ENCODE assay signal across 8 cellular contexts in the genomic region with DNA sequence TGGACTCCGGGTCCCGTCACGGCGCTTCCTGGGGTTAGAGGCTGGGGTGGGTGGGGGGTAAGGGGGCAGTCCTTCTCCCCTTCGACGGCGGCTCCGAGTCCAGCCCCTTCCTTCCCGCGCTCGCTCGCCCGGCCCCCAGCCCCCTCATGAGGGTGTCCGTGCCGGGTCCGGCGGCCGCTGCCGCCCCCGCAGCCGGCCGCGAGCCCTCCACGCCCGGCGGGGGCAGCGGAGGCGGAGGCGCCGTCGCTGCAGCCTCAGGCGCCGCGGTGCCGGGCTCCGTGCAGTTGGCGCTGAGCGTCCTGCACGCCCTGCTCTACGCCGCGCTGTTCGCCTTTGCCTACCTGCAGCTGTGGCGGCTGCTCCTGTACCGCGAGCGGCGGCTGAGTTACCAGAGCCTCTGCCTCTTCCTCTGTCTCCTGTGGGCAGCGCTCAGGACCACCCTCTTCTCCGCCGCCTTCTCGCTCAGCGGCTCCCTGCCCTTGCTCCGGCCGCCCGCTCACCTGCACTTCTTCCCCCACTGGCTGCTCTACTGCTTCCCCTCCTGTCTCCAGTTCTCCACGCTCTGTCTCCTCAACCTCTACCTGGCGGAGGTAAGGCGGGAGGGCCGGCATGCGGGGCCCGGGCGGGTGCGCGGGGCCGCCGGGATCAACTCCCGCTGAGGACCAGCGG. TPM values are rescaled to one million over a fixed set of nuclear protein-coding genes. Genes with fewer than 3 reads are reported as not detected.
A peak's percentile ranks its signal among the peaks of the same experiment; 100 is the strongest.
DNase-seq lines count a peak whose midpoint lies in the region; ATAC-seq, FAIRE-seq and TF ChIP-seq lines count a peak whose summit lies in the region.

No MANE protein-coding gene starts in this region.

- DNase-seq in NCI-H2227 treated with DMSO at 0.1 percent for 48 hours (lab: John Stamatoyannopoulos, UW), result peak; percentile 56
- peak; percentile 38 for DNase-seq in activated CD8-positive, alpha-beta memory T cell treated with anti-CD3 and anti-CD28 coated beads, Interleukin-2, amount 50 U/mL, for 4 hours
- DNase-seq in esophagus muscularis mucosa (ENCODE audit: extremely low spot score), result no peak
- peak; percentile 64 for DNase-seq in nephron progenitor cell
- peak; percentile 28 to 39 for DNase-seq in thyroid gland
- no peak for DNase-seq in RCC 7860 (ENCODE audit: low spot score)

- intact Hi-C loops in esophagus muscularis mucosa (cut with DNase I) (loop anchor here (5.0 kb wide), 2 partner anchors 139 to 599 kb away; partner anchors contain the start of gene DDHD1), thyroid gland (cut with DNase I) (loop anchor here (5.0 kb wide), 1 partner anchor 149 kb away; no protein-coding TSS in a partner anchor)

- TF ChIP-seq EP300 in esophagus muscularis mucosa (IDR thresholded peaks at IDR 0.05), result no peak

- H3K4me3 Mint-ChIP-seq in nephron progenitor cell, result peak overlapping the region; percentile 95

- H3K9me3 Mint-ChIP-seq in nephron progenitor cell, result peaks cover 5% of the 10 kb centered on the region

- ATAC-seq in GM18867 (IDR thresholded peaks at IDR 0.05; ENCODE audit: unreplicated experiment), result peak; percentile 23
- peak; percentile 18 for ATAC-seq in HG02943 (IDR thresholded peaks at IDR 0.05; ENCODE audit: low read depth, unreplicated experiment)

- under 1% methylated on average over 21 of the region's 69 CpGs for WGBS in esophagus muscularis mucosa
- 0 to 1% methylated on average over 26 to 29 of the region's 69 CpGs for WGBS in thyroid gland, 2 donors

- H3K27ac ChIP-seq in esophagus muscularis mucosa (replicated peaks in 1 of 4) (peak overlapping the region; percentile 86 to 95 (median 90)), thyroid gland (peak overlapping the region; percentile 48 to 85 (median 83))

- H3K27ac Mint-ChIP-seq in nephron progenitor cell, result peak overlapping the region; percentile 71

- H3K27me3 ChIP-seq in esophagus muscularis mucosa (no peaks in the 10 kb centered on the region), thyroid gland (no peaks in the 10 kb centered on the region)

- no peaks in the 10 kb centered on the region for H3K9me3 ChIP-seq in esophagus muscularis mucosa
- no peaks in the 10 kb centered on the region for H3K9me3 ChIP-seq in thyroid gland

- peaks cover 12% of the 10 kb centered on the region for H3K36me3 Mint-ChIP-seq in nephron progenitor cell (ENCODE audit: low read depth)

- TF ChIP-seq CTCF in esophagus muscularis mucosa (IDR thresholded peaks at IDR 0.05) (no peak), nephron progenitor cell (IDR thresholded peaks at IDR 0.05) (no peak), thyroid gland (IDR thresholded peaks at IDR 0.05) (no peak)

- no peak for FAIRE-seq in RCC 7860 (lab: Jason Lieb, UNC)

- no peaks in the 10 kb centered on the region for H3K27me3 Mint-ChIP-seq in nephron progenitor cell (ENCODE audit: low read depth, poor library complexity)

- H3K4me1 Mint-ChIP-seq in nephron progenitor cell, result peaks cover 35% of the 10 kb centered on the region

- H3K36me3 ChIP-seq in esophagus muscularis mucosa (no peaks in the 10 kb centered on the region), thyroid gland (no peaks in the 10 kb centered on the region)

- H3K4me1 ChIP-seq in esophagus muscularis mucosa (peaks cover 17 to 28% (median 28%) of the 10 kb centered on the region in 4 donors), thyroid gland (peaks cover 8 to 10% of the 10 kb centered on the region in 2 donors)

- no peak for TF ChIP-seq POLR2A in esophagus muscularis mucosa (IDR thresholded peaks at IDR 0.05; ENCODE audit: low read depth)
- TF ChIP-seq POLR2A in thyroid gland (IDR thresholded peaks at IDR 0.05), result peak in 1 of 2 donors; percentile 25

- H3K4me3 ChIP-seq in esophagus muscularis mucosa (peak overlapping the region; percentile 74 to 91 (median 82)), thyroid gland (replicated peaks in 1 of 3) (peak overlapping the region; percentile 22 to 62 (median 42))

RNA-seq across cellular contexts. Expression of gene GPR137C, which starts 0.5 kb away (rescaled TPM):
- total RNA-seq in esophagus muscularis mucosa (1 to 10 TPM in 1 of 4 donors, under 1 TPM in 3; 0.39 to 1.2 (median 0.45) TPM), thyroid gland (1 to 10 TPM in 2 of 4 donors, under 1 TPM in 2; 0.20 to 1.4 (median 1.1) TPM)

RNA-seq across cellular contexts. Expression of gene TXNDC16, which starts 0.8 kb away (rescaled TPM):
- 10 to 100 TPM in 3 of 4 donors, 1 to 10 TPM in 1; 6.5 to 12.5 (median 11.8) TPM for total RNA-seq in esophagus muscularis mucosa
- 10 to 100 TPM in 1 of 4 donors, 1 to 10 TPM in 3; 3.7 to 14.1 (median 7.4) TPM for total RNA-seq in thyroid gland

Comparison
In these comparisons a context has a peak if more than half of its experiments do, and no peak if none do; other contexts are left out.
1. DNase-seq: peak in NCI-H2227 treated with DMSO at 0.1 percent for 48 hours (single experiment), activated CD8-positive, alpha-beta memory T cell treated with anti-CD3 and anti-CD28 coated beads, Interleukin-2, amount 50 U/mL, for 4 hours (single experiment), nephron progenitor cell (single experiment) and thyroid gland (2 of 2); none in esophagus muscularis mucosa (single experiment) and RCC 7860 (single experiment).